ENCODE assay signal across 30 cellular contexts in the genomic region with DNA sequence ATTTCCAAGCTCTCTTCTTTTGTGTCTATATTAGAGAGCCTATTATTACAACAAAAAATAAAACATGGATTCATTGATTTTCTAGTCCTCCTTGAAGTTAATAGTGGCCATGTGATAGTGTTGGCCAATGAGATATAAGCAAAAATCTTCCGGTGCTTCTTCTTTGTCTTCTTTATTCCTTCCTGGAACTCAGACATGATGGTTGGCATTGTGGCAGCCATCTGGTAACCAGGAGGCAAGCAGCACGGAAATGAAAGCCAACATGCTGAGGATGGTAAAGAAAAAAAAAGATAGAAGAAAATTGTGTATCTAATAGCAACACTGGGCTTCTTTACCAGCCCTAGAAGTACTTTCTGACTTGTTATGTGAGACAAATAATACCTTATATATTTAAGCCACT.
"Had no signal": no experiment of that assay in that cellular context is flagged by ENCODE, and none has a peak within 500 bp of the region (broad histone marks: within the 10 kb centered on the region; RNA-seq: fewer than 3 reads in every experiment).

No MANE protein-coding gene starts in this region.

- H2AFZ ChIP-seq: hepatocyte had no signal

- H3K4me1 ChIP-seq: colonic mucosa, esophagus muscularis mucosa, esophagus squamous epithelium, foreskin keratinocyte, gastrocnemius medialis, gastroesophageal sphincter, heart left ventricle had no signal

- H3K4me3 ChIP-seq: colonic mucosa, coronary artery, dorsolateral prefrontal cortex, esophagus muscularis mucosa, esophagus squamous epithelium, gastrocnemius medialis, gastroesophageal sphincter, heart left ventricle, heart right ventricle, hepatocyte had no signal

- H3K79me2 ChIP-seq: hepatocyte had no signal

- H3K4me2 ChIP-seq: hepatocyte had no signal

- H3K4me3 Mint-ChIP-seq: dendritic cell treated with granulocyte-macrophage colony-stimulating factor and Interleukin-4, amounts not matched to agents 40 ng/mL and 50 ng/mL, for 4 days; effector memory CD8-positive, alpha-beta T cell; endodermal cell had no signal

- DNase-seq: colonic mucosa; cortex of kidney; dermis blood vessel endothelial cell; dorsolateral prefrontal cortex; effector CD4-positive, alpha-beta T cell; effector CD8-positive, alpha-beta T cell; effector memory CD4-positive, alpha-beta T cell; effector memory CD8-positive, alpha-beta T cell; endodermal cell; erythroblast; esophagus squamous epithelium; foreskin fibroblast; foreskin keratinocyte; foreskin melanocyte; gastrocnemius medialis; glutamatergic neuron; head of caudate nucleus; heart left ventricle; heart right ventricle had no signal

- H3K27me3 Mint-ChIP-seq: dendritic cell treated with granulocyte-macrophage colony-stimulating factor and Interleukin-4, amounts not matched to agents 40 ng/mL and 50 ng/mL, for 4 days had no signal

- H3K9me3 ChIP-seq: colonic mucosa, esophagus squamous epithelium, gastrocnemius medialis, gastroesophageal sphincter, heart left ventricle had no signal

- ATAC-seq: effector memory CD8-positive, alpha-beta T cell; esophagus mucosa; foreskin keratinocyte; gastrocnemius medialis; gastroesophageal sphincter; heart left ventricle; heart right ventricle had no signal

- H3K27me3 ChIP-seq: colonic mucosa, dorsolateral prefrontal cortex, esophagus muscularis mucosa, esophagus squamous epithelium, foreskin keratinocyte, gastrocnemius medialis, gastroesophageal sphincter, heart left ventricle, hepatocyte had no signal

- H3K27ac ChIP-seq: colonic mucosa, coronary artery, dorsolateral prefrontal cortex, epithelial cell of prostate, esophagus muscularis mucosa, esophagus squamous epithelium, foreskin keratinocyte, gastrocnemius medialis, gastroesophageal sphincter, heart left ventricle, heart right ventricle, hepatocyte had no signal

- FAIRE-seq: colon, endometrium, endothelial cell of umbilical vein, frontal cortex had no signal

- H3K36me3 ChIP-seq: colonic mucosa, esophagus muscularis mucosa, esophagus squamous epithelium, gastrocnemius medialis, gastroesophageal sphincter, heart left ventricle, heart right ventricle had no signal

- H3K27ac Mint-ChIP-seq: dendritic cell treated with granulocyte-macrophage colony-stimulating factor and Interleukin-4, amounts not matched to agents 40 ng/mL and 50 ng/mL, for 4 days; effector memory CD8-positive, alpha-beta T cell; endodermal cell had no signal
